In the genomic region with DNA sequence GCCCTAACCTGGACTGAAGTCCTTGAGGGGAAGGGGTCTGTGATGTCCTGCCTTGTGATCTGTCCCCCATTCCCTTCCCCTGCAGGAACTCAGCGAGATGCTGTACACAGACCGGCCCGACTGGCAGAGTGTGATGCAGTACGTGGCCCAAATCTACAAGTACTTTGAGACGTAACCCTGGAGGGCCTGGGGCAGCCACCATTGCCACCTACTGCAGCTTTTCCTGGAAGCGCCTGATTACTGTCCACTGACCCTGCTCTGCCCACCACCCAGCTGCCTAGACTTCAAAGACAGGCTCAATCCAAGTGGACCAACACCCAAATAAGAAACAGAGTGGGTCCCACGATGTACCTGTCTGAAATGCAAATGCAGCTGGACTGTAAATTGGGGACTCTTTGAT, we compare ENCODE assay signal across 27 cellular contexts.
"Had no signal": no experiment of that assay in that cellular context is flagged by ENCODE, and none has a peak within 500 bp of the region (broad histone marks: within the 10 kb centered on the region; RNA-seq: fewer than 3 reads in every experiment).

No MANE protein-coding gene starts in this region.

- H3K27ac Mint-ChIP-seq: neural progenitor cell; progenitor cell of endocrine pancreas; stimulated activated effector memory CD8-positive, alpha-beta T cell treated with anti-CD3 and anti-CD28 coated beads, Interleukin-12 subunit alpha, Interleukin-12 subunit beta, amount 100 ng/mL, for 72 hours; stimulated activated naive CD8-positive, alpha-beta T cell treated with anti-CD3 and anti-CD28 coated beads, Interleukin-15, Interleukin-2, amounts not matched to agents 100 ng/mL and 50 ng/mL, for 24 hours had no signal

- H3K36me3 ChIP-seq: neural progenitor cell, neutrophil, right atrium auricular region, upper lobe of right lung had no signal

- H3K4me1 ChIP-seq: heart right ventricle, left lung, lower lobe of right lung, neural progenitor cell, parathyroid adenoma, right atrium auricular region, suprapubic skin, upper lobe of right lung had no signal

- H3K4me1 Mint-ChIP-seq: stimulated activated effector memory CD8-positive, alpha-beta T cell treated with anti-CD3 and anti-CD28 coated beads, Interleukin-12 subunit alpha, Interleukin-12 subunit beta, amount 100 ng/mL, for 72 hours had no signal

- H2AFZ ChIP-seq: hepatocyte, neural progenitor cell, parathyroid adenoma had no signal

- H3K27me3 Mint-ChIP-seq: naive thymus-derived CD8-positive, alpha-beta T cell; progenitor cell of endocrine pancreas; stimulated activated naive CD8-positive, alpha-beta T cell treated with anti-CD3 and anti-CD28 coated beads, Interleukin-15, Interleukin-2, amounts not matched to agents 100 ng/mL and 50 ng/mL, for 24 hours had no signal

- H3K27ac ChIP-seq: heart right ventricle, hepatocyte, left lung, lower lobe of right lung, neural progenitor cell, neutrophil, parathyroid adenoma, right atrium auricular region, skin epidermis, suprapubic skin, thoracic aorta, tibial artery, upper lobe of right lung had no signal

- H3K9me3 ChIP-seq: left lung, lower lobe of right lung, neutrophil, right atrium auricular region, suprapubic skin, thoracic aorta, tibial artery, upper lobe of right lung had no signal

- H3K9ac ChIP-seq: neural progenitor cell, parathyroid adenoma had no signal

- H3K36me3 Mint-ChIP-seq: naive thymus-derived CD8-positive, alpha-beta T cell; stimulated activated effector memory CD8-positive, alpha-beta T cell treated with anti-CD3 and anti-CD28 coated beads, Interleukin-12 subunit alpha, Interleukin-12 subunit beta, amount 100 ng/mL, for 72 hours had no signal

- DNase-seq: heart right ventricle; kidney glomerular epithelial cell; left cardiac atrium; left lung; lower lobe of right lung; mammary epithelial cell; mesenchymal stem cell; naive thymus-derived CD8-positive, alpha-beta T cell; stimulated activated CD4-positive, alpha-beta T cell treated with anti-CD3 and anti-CD28 coated beads, Interleukin-12 subunit alpha, Interleukin-12 subunit beta, amount 100 ng/mL, for 4 hours; stimulated activated CD4-positive, alpha-beta T cell treated with anti-CD3 and anti-CD28 coated beads, Interleukin-15, amount 100 ng/mL, for 24 hours; stimulated activated CD4-positive, alpha-beta T cell treated with anti-CD3 and anti-CD28 coated beads, Interleukin-4, amount 100 ng/mL, for 24 hours; stimulated activated naive CD4-positive, alpha-beta T cell; tibial artery; trophoblast cell; upper lobe of right lung had no signal

- H3K79me2 ChIP-seq: hepatocyte, parathyroid adenoma had no signal

- H3K4me2 ChIP-seq: hepatocyte, neural progenitor cell had no signal

- H3K27me3 ChIP-seq: heart right ventricle, hepatocyte, left lung, neural progenitor cell, neutrophil, right atrium auricular region, suprapubic skin, tibial artery, upper lobe of right lung had no signal

- H3K9me3 Mint-ChIP-seq: naive thymus-derived CD8-positive, alpha-beta T cell; nephron; stimulated activated effector memory CD8-positive, alpha-beta T cell treated with anti-CD3 and anti-CD28 coated beads, Interleukin-12 subunit alpha, Interleukin-12 subunit beta, amount 100 ng/mL, for 72 hours; stimulated activated naive CD8-positive, alpha-beta T cell treated with anti-CD3 and anti-CD28 coated beads, Interleukin-15, Interleukin-2, amounts not matched to agents 100 ng/mL and 50 ng/mL, for 24 hours had no signal

- H3K4me3 ChIP-seq: heart right ventricle, hepatocyte, left lung, lower lobe of right lung, neural progenitor cell, right atrium auricular region, skin epidermis, suprapubic skin, thoracic aorta, tibial artery, upper lobe of right lung had no signal

- H3K4me3 Mint-ChIP-seq: naive thymus-derived CD8-positive, alpha-beta T cell; nephron; neural progenitor cell; stimulated activated effector memory CD8-positive, alpha-beta T cell treated with anti-CD3 and anti-CD28 coated beads, Interleukin-12 subunit alpha, Interleukin-12 subunit beta, amount 100 ng/mL, for 72 hours; stimulated activated naive CD8-positive, alpha-beta T cell treated with anti-CD3 and anti-CD28 coated beads, Interleukin-15, Interleukin-2, amounts not matched to agents 100 ng/mL and 50 ng/mL, for 24 hours had no signal
